In genomic region chr16:83300326-83300725, GRCh38 we compare ENCODE assay signal across 20 cellular contexts.
"Had no signal": no experiment of that assay in that cellular context is flagged by ENCODE, and none has a peak within 500 bp of the region (broad histone marks: within the 10 kb centered on the region; RNA-seq: fewer than 3 reads in every experiment).

No MANE protein-coding gene starts in this region.

- H3K27ac ChIP-seq: body of pancreas, cardiac muscle cell, epithelial cell of prostate, gastroesophageal sphincter, heart left ventricle, neutrophil, ovary, psoas muscle, right atrium auricular region, thoracic aorta, vagina, WERI-Rb-1 had no signal

- H3K9me3 ChIP-seq: body of pancreas, gastroesophageal sphincter, heart left ventricle, neutrophil, ovary, psoas muscle, right atrium auricular region, thoracic aorta, vagina had no signal

- H3K27me3 ChIP-seq: body of pancreas, cardiac muscle cell, gastroesophageal sphincter, heart left ventricle, neutrophil, ovary, right atrium auricular region, vagina had no signal

- H3K4me3 ChIP-seq: body of pancreas, cardiac muscle cell, gastroesophageal sphincter, heart left ventricle, ovary, psoas muscle, right atrium auricular region, thoracic aorta, vagina had no signal

- H3K36me3 ChIP-seq: cardiac muscle cell, gastroesophageal sphincter, heart left ventricle, neutrophil, ovary, right atrium auricular region, thoracic aorta, vagina, WERI-Rb-1 had no signal

- ATAC-seq: activated CD8-positive, alpha-beta T cell treated with anti-CD3 and anti-CD28 coated beads, Interleukin-2, amount 10 ng/mL, durations not matched to agents 7 days and 5 days; body of pancreas; gastroesophageal sphincter; heart left ventricle; psoas muscle had no signal

- H3K4me1 ChIP-seq: body of pancreas, heart left ventricle, right atrium auricular region, vagina had no signal

- DNase-seq: activated CD4-positive, alpha-beta T cell treated with anti-CD3 and anti-CD28 coated beads, Interleukin-2, amount 10 ng/mL, durations not matched to agents 7 days and 5 days; activated CD4-positive, CD25-positive, alpha-beta regulatory T cell treated with anti-CD3 and anti-CD28 coated beads, Interleukin-2, amount 50 U/mL, for 72 hours; activated CD8-positive, alpha-beta T cell treated with anti-CD3 and anti-CD28 coated beads, Interleukin-2, amount 10 ng/mL, durations not matched to agents 7 days and 5 days; activated gamma-delta T cell; anterior cingulate cortex; body of pancreas; heart left ventricle; mesenchymal stem cell; ovary; psoas muscle; stimulated activated CD4-positive, alpha-beta T cell treated with anti-CD3 and anti-CD28 coated beads, Interleukin-4, amount 100 ng/mL, for 24 hours; stimulated activated naive CD4-positive, alpha-beta T cell treated with Interleukin-2 at 50 U/mL for 16 hours; WERI-Rb-1 had no signal
